ENCODE assay signal across 1 cellular context in the genomic region with DNA sequence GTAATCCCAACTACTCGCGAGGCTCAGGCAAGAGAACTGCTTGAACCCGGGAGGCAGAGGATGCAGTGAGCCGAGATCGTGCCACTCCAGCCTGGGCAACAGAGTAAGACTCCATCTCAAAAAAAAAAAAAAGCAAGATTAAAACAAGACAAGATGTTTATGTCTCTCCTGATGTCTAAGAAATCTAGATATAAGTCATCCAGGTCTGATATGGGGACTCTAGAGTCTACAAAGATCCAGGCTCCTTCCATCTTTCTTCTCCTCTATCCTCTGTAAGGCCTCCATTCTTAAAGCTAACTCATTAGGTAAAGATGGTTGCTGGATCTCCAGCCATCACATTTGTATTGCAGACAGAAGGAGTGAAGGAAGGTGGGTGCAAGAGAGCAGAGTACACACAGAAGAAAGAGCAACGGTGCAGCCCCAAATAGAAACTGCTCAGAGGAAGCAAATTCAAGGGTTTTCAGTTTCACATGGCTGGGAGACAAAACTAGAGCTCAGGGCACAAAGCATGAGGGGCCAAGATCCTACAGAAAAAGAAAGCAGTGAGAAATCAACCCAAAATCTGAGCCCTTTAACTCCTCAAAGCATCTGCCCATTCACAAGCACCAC.
TF ChIP-seq lines count a peak whose summit lies in the region.

No MANE protein-coding gene starts in this region.

TF ChIP-seq in GM23338, 12 proteins besides CTCF, POLR2A, EP300 and RAD21 (continued from another document):
- TF ChIP-seq, protein P1, sequence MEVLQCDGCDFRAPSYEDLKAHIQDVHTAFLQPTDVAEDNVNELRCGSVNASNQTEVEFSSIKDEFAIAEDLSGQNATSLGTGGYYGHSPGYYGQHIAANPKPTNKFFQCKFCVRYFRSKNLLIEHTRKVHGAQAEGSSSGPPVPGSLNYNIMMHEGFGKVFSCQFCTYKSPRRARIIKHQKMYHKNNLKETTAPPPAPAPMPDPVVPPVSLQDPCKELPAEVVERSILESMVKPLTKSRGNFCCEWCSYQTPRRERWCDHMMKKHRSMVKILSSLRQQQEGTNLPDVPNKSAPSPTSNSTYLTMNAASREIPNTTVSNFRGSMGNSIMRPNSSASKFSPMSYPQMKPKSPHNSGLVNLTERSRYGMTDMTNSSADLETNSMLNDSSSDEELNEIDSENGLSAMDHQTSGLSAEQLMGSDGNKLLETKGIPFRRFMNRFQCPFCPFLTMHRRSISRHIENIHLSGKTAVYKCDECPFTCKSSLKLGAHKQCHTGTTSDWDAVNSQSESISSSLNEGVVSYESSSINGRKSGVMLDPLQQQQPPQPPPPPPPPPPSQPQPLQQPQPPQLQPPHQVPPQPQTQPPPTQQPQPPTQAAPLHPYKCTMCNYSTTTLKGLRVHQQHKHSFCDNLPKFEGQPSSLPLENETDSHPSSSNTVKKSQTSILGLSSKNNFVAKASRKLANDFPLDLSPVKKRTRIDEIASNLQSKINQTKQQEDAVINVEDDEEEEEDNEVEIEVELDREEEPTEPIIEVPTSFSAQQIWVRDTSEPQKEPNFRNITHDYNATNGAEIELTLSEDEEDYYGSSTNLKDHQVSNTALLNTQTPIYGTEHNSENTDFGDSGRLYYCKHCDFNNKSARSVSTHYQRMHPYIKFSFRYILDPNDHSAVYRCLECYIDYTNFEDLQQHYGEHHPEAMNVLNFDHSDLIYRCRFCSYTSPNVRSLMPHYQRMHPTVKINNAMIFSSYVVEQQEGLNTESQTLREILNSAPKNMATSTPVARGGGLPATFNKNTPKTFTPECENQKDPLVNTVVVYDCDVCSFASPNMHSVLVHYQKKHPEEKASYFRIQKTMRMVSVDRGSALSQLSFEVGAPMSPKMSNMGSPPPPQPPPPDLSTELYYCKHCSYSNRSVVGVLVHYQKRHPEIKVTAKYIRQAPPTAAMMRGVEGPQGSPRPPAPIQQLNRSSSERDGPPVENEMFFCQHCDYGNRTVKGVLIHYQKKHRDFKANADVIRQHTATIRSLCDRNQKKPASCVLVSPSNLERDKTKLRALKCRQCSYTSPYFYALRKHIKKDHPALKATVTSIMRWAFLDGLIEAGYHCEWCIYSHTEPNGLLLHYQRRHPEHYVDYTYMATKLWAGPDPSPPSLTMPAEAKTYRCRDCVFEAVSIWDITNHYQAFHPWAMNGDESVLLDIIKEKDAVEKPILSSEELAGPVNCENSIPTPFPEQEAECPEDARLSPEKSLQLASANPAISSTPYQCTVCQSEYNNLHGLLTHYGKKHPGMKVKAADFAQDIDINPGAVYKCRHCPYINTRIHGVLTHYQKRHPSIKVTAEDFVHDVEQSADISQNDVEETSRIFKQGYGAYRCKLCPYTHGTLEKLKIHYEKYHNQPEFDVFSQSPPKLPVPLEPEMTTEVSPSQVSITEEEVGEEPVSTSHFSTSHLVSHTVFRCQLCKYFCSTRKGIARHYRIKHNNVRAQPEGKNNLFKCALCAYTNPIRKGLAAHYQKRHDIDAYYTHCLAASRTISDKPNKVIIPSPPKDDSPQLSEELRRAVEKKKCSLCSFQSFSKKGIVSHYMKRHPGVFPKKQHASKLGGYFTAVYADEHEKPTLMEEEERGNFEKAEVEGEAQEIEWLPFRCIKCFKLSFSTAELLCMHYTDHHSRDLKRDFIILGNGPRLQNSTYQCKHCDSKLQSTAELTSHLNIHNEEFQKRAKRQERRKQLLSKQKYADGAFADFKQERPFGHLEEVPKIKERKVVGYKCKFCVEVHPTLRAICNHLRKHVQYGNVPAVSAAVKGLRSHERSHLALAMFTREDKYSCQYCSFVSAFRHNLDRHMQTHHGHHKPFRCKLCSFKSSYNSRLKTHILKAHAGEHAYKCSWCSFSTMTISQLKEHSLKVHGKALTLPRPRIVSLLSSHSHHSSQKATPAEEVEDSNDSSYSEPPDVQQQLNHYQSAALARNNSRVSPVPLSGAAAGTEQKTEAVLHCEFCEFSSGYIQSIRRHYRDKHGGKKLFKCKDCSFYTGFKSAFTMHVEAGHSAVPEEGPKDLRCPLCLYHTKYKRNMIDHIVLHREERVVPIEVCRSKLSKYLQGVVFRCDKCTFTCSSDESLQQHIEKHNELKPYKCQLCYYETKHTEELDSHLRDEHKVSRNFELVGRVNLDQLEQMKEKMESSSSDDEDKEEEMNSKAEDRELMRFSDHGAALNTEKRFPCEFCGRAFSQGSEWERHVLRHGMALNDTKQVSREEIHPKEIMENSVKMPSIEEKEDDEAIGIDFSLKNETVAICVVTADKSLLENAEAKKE (CRISPR knock-in tag; IDR thresholded peaks at IDR 0.05): no peak
- no peak for TF ChIP-seq POLR2AphosphoS5 (IDR thresholded peaks at IDR 0.05; ENCODE audit: low read depth)
- TF ChIP-seq CREB1 (CRISPR knock-in tag; IDR thresholded peaks at IDR 0.05; ENCODE audit: low read depth): no peak
- TF ChIP-seq NANOG (IDR thresholded peaks at IDR 0.05; ENCODE audit: borderline replicate concordance): no peak
- TF ChIP-seq, protein P2, sequence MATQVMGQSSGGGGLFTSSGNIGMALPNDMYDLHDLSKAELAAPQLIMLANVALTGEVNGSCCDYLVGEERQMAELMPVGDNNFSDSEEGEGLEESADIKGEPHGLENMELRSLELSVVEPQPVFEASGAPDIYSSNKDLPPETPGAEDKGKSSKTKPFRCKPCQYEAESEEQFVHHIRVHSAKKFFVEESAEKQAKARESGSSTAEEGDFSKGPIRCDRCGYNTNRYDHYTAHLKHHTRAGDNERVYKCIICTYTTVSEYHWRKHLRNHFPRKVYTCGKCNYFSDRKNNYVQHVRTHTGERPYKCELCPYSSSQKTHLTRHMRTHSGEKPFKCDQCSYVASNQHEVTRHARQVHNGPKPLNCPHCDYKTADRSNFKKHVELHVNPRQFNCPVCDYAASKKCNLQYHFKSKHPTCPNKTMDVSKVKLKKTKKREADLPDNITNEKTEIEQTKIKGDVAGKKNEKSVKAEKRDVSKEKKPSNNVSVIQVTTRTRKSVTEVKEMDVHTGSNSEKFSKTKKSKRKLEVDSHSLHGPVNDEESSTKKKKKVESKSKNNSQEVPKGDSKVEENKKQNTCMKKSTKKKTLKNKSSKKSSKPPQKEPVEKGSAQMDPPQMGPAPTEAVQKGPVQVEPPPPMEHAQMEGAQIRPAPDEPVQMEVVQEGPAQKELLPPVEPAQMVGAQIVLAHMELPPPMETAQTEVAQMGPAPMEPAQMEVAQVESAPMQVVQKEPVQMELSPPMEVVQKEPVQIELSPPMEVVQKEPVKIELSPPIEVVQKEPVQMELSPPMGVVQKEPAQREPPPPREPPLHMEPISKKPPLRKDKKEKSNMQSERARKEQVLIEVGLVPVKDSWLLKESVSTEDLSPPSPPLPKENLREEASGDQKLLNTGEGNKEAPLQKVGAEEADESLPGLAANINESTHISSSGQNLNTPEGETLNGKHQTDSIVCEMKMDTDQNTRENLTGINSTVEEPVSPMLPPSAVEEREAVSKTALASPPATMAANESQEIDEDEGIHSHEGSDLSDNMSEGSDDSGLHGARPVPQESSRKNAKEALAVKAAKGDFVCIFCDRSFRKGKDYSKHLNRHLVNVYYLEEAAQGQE (IDR thresholded peaks at IDR 0.05; ENCODE audit: unreplicated experiment): no peak
